Comparison of ENCODE assay signal across 5 cellular contexts in the genomic region with DNA sequence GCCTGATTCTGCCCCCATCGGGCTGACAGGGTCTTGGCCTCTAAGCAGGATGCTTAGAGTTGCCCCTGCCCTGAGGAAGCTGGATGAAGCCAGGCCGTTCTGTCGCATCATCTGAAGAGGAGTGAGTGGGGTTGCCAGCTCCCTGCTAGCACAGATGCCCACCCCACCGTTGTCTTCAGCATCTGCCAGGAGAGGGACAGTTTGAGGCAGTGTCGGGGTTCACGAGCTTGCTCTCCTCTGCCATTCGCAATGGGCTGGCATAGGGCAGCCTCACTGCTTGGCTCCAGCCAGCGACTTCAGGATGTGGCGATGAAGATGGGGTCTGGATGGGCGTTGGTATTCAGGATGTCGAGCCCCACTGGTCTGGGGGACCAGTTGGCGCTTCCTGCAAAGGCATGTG.
"Had no signal": no experiment of that assay in that cellular context is flagged by ENCODE, and none has a peak within 500 bp of the region (broad histone marks: within the 10 kb centered on the region; RNA-seq: fewer than 3 reads in every experiment).

No MANE protein-coding gene starts in this region.

- H3K9me3 Mint-ChIP-seq: H9 had no signal

- H3K27ac Mint-ChIP-seq: H9 had no signal

- H3K4me3 ChIP-seq: GM23248 had no signal

- DNase-seq: GM23248, GOT3, H9, HCEC 1CT, IMR-90 had no signal

- H3K27ac ChIP-seq: GM23248 had no signal
